ENCODE assay signal across 12 cellular contexts in genomic region chr20:53077373-53078205, GRCh38.
A peak's percentile ranks its signal among the peaks of the same experiment; 100 is the strongest.
DNase-seq lines count a peak whose midpoint lies in the region; ATAC-seq, FAIRE-seq and TF ChIP-seq lines count a peak whose summit lies in the region.
"Had no signal": no experiment of that assay in that cellular context is flagged by ENCODE, and none has a peak within 500 bp of the region (broad histone marks: within the 10 kb centered on the region; RNA-seq: fewer than 3 reads in every experiment).

No MANE protein-coding gene starts in this region.

- H3K27me3 Mint-ChIP-seq in Caco-2 (ENCODE audit: insufficient read depth, unreplicated experiment) (peaks cover 5% of the 10 kb centered on the region), chondrocyte (ENCODE audit: low read depth) (no peaks in the 10 kb centered on the region)

- H3K4me3 Mint-ChIP-seq in Caco-2 (ENCODE audit: unreplicated experiment) (no peak overlapping the region), chondrocyte (ENCODE audit: unreplicated experiment) (no peak overlapping the region)
- H3K4me3 Mint-ChIP-seq: HFFc6 had no signal

- POLR2A ChIA-PET in Caco-2 (lab: Charles Lee), result no interaction called here

- H3K27ac Mint-ChIP-seq in Caco-2 (ENCODE audit: unreplicated experiment) (no peak overlapping the region), chondrocyte (ENCODE audit: unreplicated experiment) (no peak overlapping the region)
- H3K27ac Mint-ChIP-seq: HFFc6 had no signal

- ATAC-seq in HG03039 (IDR thresholded peaks at IDR 0.05; ENCODE audit: unreplicated experiment), result no peak

- TF ChIP-seq POLR2A in GM12891 (IDR thresholded peaks at IDR 0.05; ENCODE audit: low read depth, low read length), result no peak

- intact Hi-C loops in Caco-2 (cut with micrococcal nuclease; ENCODE audit: unreplicated experiment), result no loop called here

- CTCF ChIA-PET in Caco-2 (lab: Charles Lee), result no interaction called here

- no peaks in the 10 kb centered on the region for H3K4me1 Mint-ChIP-seq in Caco-2 (ENCODE audit: low read depth, unreplicated experiment)
- peaks cover 10% of the 10 kb centered on the region for H3K4me1 Mint-ChIP-seq in chondrocyte (ENCODE audit: low read depth)

- H3K9me3 Mint-ChIP-seq in Caco-2 (ENCODE audit: unreplicated experiment), result no peaks in the 10 kb centered on the region
- no peaks in the 10 kb centered on the region for H3K9me3 Mint-ChIP-seq in chondrocyte (ENCODE audit: low read depth)

- no peak for FAIRE-seq in GM12891 (lab: Jason Lieb, UNC)
- FAIRE-seq: D721Med had no signal

- H3K4me3 ChIP-seq in Caco-2 (ENCODE audit: low read depth, low read length), result no peak overlapping the region
- H3K4me3 ChIP-seq in muscle layer of duodenum (ENCODE audit: low read depth in 1 of 2, low read length in 2 of 2), result no peak overlapping the region
- no peak overlapping the region for H3K4me3 ChIP-seq in coronary artery

- BruUV-seq in Caco-2 (replicated peaks; lab: Mats Ljungman, UMichigan), result no TSS peak

- DNase-seq in Caco-2, result peak; percentile 35 to 47
- DNase-seq in M059J (ENCODE audit: low read depth), result peak; percentile 92
- peak; percentile 86 to 90 for DNase-seq in dermis microvascular lymphatic vessel endothelial cell (ENCODE audit: low read depth in 2 of 2)
- DNase-seq in coronary artery (ENCODE audit: low spot score), result no peak
- DNase-seq in GM12891 (ENCODE audit: insufficient read length, low spot score), result no peak
- no peak for DNase-seq in chondrocyte (ENCODE audit: low spot score)
- DNase-seq: activated effector memory CD4-positive, alpha-beta T cell treated with Interleukin-2 at 50 U/mL for 16 hours; HFFc6; NCI-H345 had no signal

- H3K36me3 Mint-ChIP-seq in Caco-2 (ENCODE audit: insufficient read depth, unreplicated experiment) (no peaks in the 10 kb centered on the region), chondrocyte (ENCODE audit: low read depth) (no peaks in the 10 kb centered on the region)

- H3K27ac ChIP-seq in muscle layer of duodenum (ENCODE audit: low read length) (peak overlapping the region; percentile 57), coronary artery (peak overlapping the region in 1 of 2 donors; percentile 20)

- H3K27me3 ChIP-seq in Caco-2 (replicated peaks; ENCODE audit: control insufficient read depth, insufficient read depth, low read length), result no peaks in the 10 kb centered on the region; the same call in 1 of the 2 replicates
- no peaks in the 10 kb centered on the region for H3K27me3 ChIP-seq in muscle layer of duodenum (ENCODE audit: low read depth, low read length)

- no peak for TF ChIP-seq CTCF in Caco-2 (IDR thresholded peaks at IDR 0.05; ENCODE audit: insufficient read depth in 1 of 2, low read depth in 1 of 2, low read length in 1 of 2, severe bottlenecking in 1 of 2, unreplicated experiment in 1 of 2)
- no peak for TF ChIP-seq CTCF in coronary artery (IDR thresholded peaks at IDR 0.05)
- TF ChIP-seq CTCF in chondrocyte (IDR thresholded peaks at IDR 0.05), result no peak

- no peaks in the 10 kb centered on the region for H3K4me1 ChIP-seq in Caco-2
- peaks cover 5 to 11% of the 10 kb centered on the region in 2 donors for H3K4me1 ChIP-seq in muscle layer of duodenum (ENCODE audit: control insufficient read depth in 1 of 2, insufficient read depth in 2 of 2, low read length in 2 of 2)

- no peaks in the 10 kb centered on the region for H3K36me3 ChIP-seq in Caco-2 (ENCODE audit: control insufficient read depth, insufficient read depth, low read length)
- no peaks in the 10 kb centered on the region for H3K36me3 ChIP-seq in muscle layer of duodenum (ENCODE audit: control insufficient read depth in 1 of 2, insufficient read depth in 2 of 2, low read length in 2 of 2)

- H3K9me3 ChIP-seq in Caco-2 (no peaks in the 10 kb centered on the region), muscle layer of duodenum (ENCODE audit: control insufficient read depth in 1 of 2, low read length in 2 of 2) (no peaks in the 10 kb centered on the region)

TF ChIP-seq in GM12891, 5 proteins besides CTCF, POLR2A, EP300 and RAD21:
- TF ChIP-seq TAF1 (IDR thresholded peaks at IDR 0.05; ENCODE audit: low read depth, low read length), result no peak
- TF ChIP-seq SPI1 (IDR thresholded peaks at IDR 0.05; ENCODE audit: low read depth, low read length), result no peak
- no peak for TF ChIP-seq PAX5 (IDR thresholded peaks at IDR 0.05; ENCODE audit: insufficient read depth, low read length, severe bottlenecking)
- no peak for TF ChIP-seq POU2F2 (IDR thresholded peaks at IDR 0.05; ENCODE audit: low read depth, low read length)
- no peak for TF ChIP-seq POLR2AphosphoS5 (IDR thresholded peaks at IDR 0.05; ENCODE audit: low read depth, low read length)

Comparison
In these comparisons a context has a peak if more than half of its experiments do, and no peak if none do; other contexts are left out.
1. DNase-seq: peak in Caco-2 (2 of 2), M059J (single experiment) and dermis microvascular lymphatic vessel endothelial cell (2 of 2); none in coronary artery (single experiment), GM12891 (single experiment) and chondrocyte (single experiment).